In the genomic region with DNA sequence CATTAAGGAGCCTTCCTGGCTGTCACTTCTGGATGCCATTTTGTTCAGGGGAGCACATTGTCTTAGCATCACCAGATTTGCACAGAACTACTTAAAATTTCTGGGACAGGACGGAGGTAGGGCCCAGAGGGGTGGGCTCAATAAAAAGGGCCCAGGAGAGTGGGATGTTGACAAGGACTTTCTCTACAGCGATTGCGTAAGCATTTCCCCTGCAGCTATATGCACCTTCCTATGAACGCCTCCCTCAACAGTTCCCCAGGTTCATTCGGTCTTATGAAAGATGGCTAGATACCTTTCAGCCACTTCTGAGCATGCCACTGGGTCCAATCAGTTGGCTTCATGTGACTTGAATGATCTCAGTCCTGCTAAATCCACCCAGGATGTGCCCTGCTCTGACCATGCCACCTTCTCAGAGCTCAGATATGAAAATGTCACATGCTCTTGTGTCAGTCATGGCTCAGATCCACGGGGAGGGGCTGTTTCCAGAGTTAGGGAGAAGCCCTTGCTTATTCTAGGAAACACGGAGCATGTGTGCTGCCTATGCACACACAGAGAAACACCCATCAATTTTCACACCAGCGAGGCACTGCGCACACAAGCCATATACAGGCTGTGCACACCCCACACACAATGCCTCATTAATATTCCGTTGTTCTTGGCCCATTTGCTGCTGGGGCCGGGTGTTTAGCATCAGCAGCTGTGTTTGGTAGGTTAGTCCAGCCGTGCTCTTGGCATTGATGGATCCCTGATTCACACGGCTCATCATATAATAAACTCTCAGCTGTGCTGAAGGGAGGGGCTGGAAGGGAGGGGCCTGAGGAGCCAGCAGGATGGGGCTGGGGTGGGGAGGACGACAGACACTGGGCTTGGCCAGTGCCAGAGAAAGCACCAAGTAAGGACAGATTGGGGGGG, we compare ENCODE assay signal across 9 cellular contexts. TPM values are rescaled to one million over a fixed set of nuclear protein-coding genes. Genes with fewer than 3 reads are reported as not detected.
DNase-seq lines count a peak whose midpoint lies in the region; ATAC-seq and TF ChIP-seq lines count a peak whose summit lies in the region.
"Had no signal": no experiment of that assay in that cellular context is flagged by ENCODE, and none has a peak within 500 bp of the region (broad histone marks: within the 10 kb centered on the region; RNA-seq: fewer than 3 reads in every experiment).

No MANE protein-coding gene starts in this region.

- H3K36me3 Mint-ChIP-seq in activated naive CD8-positive, alpha-beta T cell treated with anti-CD3 and anti-CD28 coated beads, Interleukin-2, amount 50 U/mL, for 24 hours (ENCODE audit: low read depth), result no peaks in the 10 kb centered on the region

- no peak overlapping the region for H3K27ac ChIP-seq in ovary

- DNase-seq in NCI-H1417 treated with DMSO at 0.1 percent for 48 hours (lab: John Stamatoyannopoulos, UW) (peak; percentile 87), NCI-H82 (lab: John Stamatoyannopoulos, UW) (peak; percentile 98), cardiac septum (ENCODE audit: low spot score) (peak; percentile 85), retina (peak; percentile 76), ovary (no peak), G401 (ENCODE audit: low spot score) (no peak)
- DNase-seq in activated naive CD8-positive, alpha-beta T cell treated with anti-CD3 and anti-CD28 coated beads, Interleukin-2, amount 50 U/mL, for 24 hours, result no peak
- DNase-seq: NCI-H226 had no signal

- H3K27ac Mint-ChIP-seq in activated naive CD8-positive, alpha-beta T cell treated with anti-CD3 and anti-CD28 coated beads, Interleukin-2, amount 50 U/mL, for 24 hours, result no peak overlapping the region

- TF ChIP-seq POLR2A in ovary (IDR thresholded peaks at IDR 0.05), result no peak

- in situ Hi-C loops in G401 (cut with HindIII; ENCODE audit: low sequenced_read_pairs), result no loop called here

- H3K4me1 ChIP-seq in ovary (ENCODE audit: insufficient read depth), result no peaks in the 10 kb centered on the region
- H3K4me1 ChIP-seq: prostate gland had no signal

- H3K27me3 Mint-ChIP-seq in activated naive CD8-positive, alpha-beta T cell treated with anti-CD3 and anti-CD28 coated beads, Interleukin-2, amount 50 U/mL, for 24 hours, result no peaks in the 10 kb centered on the region

- TF ChIP-seq CTCF in ovary (IDR thresholded peaks at IDR 0.05), result no peak

- ATAC-seq in activated naive CD8-positive, alpha-beta T cell treated with anti-CD3 and anti-CD28 coated beads, Interleukin-2, amount 50 U/mL, for 24 hours, result no peak

- H3K9me3 ChIP-seq in ovary, result no peaks in the 10 kb centered on the region
- H3K9me3 ChIP-seq: prostate gland had no signal

- no peaks in the 10 kb centered on the region for H3K4me1 Mint-ChIP-seq in activated naive CD8-positive, alpha-beta T cell treated with anti-CD3 and anti-CD28 coated beads, Interleukin-2, amount 50 U/mL, for 24 hours

- intact Hi-C loops in cardiac septum (cut with DNase I) (loop anchor here (2.0 to 5.0 kb wide), 2 partner anchors 45 to 206 kb away; no protein-coding TSS in a partner anchor), ovary (cut with DNase I) (no loop called here)

- no peak overlapping the region for H3K4me3 ChIP-seq in ovary
- H3K4me3 ChIP-seq: prostate gland had no signal

- no peak overlapping the region for H3K4me3 Mint-ChIP-seq in activated naive CD8-positive, alpha-beta T cell treated with anti-CD3 and anti-CD28 coated beads, Interleukin-2, amount 50 U/mL, for 24 hours

- no peaks in the 10 kb centered on the region for H3K9me3 Mint-ChIP-seq in activated naive CD8-positive, alpha-beta T cell treated with anti-CD3 and anti-CD28 coated beads, Interleukin-2, amount 50 U/mL, for 24 hours

- H3K36me3 ChIP-seq in ovary, result no peaks in the 10 kb centered on the region

- WGBS in ovary, 3 donors, result 55 to 65% (median 63%) methylated on average over 14 of the region's 14 CpGs

- TF ChIP-seq EP300 in ovary (IDR thresholded peaks at IDR 0.05), result no peak

- no peaks in the 10 kb centered on the region for H3K27me3 ChIP-seq in ovary

RNA-seq across cellular contexts. Expression of a gene that starts 52.5 kb away (rescaled TPM):
- total RNA-seq in cardiac septum (72.9 TPM), ovary (100 to 1,000 TPM in 4 of 7 donors, 10 to 100 TPM in 2, 1 to 10 TPM in 1; 9.5 to 295 (median 129) TPM)
- 100 to 1,000 TPM in 1 of 2 donors, 10 to 100 TPM in 1; 59.4 to 136 TPM for polyA plus RNA-seq in ovary
- not detected in 2 replicates for total RNA-seq in G401 (2014; rRNA removed; shearing (Covaris generic))

Comparison
In these comparisons a context has a peak if more than half of its experiments do, and no peak if none do; other contexts are left out.
1. DNase-seq: peak in NCI-H1417 treated with DMSO at 0.1 percent for 48 hours (single experiment), NCI-H82 (single experiment), cardiac septum (single experiment) and retina (single experiment); none in ovary (0 of 5), G401 (single experiment) and activated naive CD8-positive, alpha-beta T cell treated with anti-CD3 and anti-CD28 coated beads, Interleukin-2, amount 50 U/mL, for 24 hours (single experiment).
2. RNA of a gene that starts 52.5 kb away (total RNA-seq): 9.5 to 295 TPM in ovary and 72.9 TPM in cardiac septum (single experiment); not detected in G401; every median in the first group is over 10 times any median in the second.